ENCODE assay signal across 9 cellular contexts in the genomic region with DNA sequence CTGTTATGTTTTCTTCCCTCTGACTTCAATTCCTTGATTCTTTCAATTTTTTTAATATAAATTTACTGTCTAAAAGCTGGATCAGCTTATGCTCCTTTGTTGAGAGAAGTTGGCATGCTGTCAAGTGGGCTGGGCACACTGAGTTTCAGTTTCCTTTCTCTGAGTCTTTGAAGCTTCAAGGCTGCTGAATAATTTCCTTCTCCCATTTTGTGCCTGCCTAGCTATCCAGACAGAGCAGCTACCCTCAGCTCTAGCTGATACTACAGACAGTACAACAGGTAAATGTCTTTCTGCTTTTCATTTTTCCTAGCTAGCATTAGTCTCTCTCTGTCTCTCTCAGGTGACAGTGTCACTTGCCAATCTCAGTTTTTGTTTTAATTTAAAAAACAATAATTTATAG. TPM values are rescaled to one million over a fixed set of nuclear protein-coding genes. Genes with fewer than 3 reads are reported as not detected.
DNase-seq lines count a peak whose midpoint lies in the region; ATAC-seq, FAIRE-seq and TF ChIP-seq lines count a peak whose summit lies in the region.
"Had no signal": no experiment of that assay in that cellular context is flagged by ENCODE, and none has a peak within 500 bp of the region (broad histone marks: within the 10 kb centered on the region; RNA-seq: fewer than 3 reads in every experiment).

A gene with protein sequence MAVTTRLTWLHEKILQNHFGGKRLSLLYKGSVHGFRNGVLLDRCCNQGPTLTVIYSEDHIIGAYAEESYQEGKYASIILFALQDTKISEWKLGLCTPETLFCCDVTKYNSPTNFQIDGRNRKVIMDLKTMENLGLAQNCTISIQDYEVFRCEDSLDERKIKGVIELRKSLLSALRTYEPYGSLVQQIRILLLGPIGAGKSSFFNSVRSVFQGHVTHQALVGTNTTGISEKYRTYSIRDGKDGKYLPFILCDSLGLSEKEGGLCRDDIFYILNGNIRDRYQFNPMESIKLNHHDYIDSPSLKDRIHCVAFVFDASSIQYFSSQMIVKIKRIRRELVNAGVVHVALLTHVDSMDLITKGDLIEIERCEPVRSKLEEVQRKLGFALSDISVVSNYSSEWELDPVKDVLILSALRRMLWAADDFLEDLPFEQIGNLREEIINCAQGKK (plus strand): TSS at position 204 of the 400 bp plus-strand sequence. CDS start 365 bp downstream, outside the sequence.

- H3K36me3 Mint-ChIP-seq in astrocyte (ENCODE audit: low read depth, unreplicated experiment) (peaks cover 32% of the 10 kb centered on the region), immature natural killer cell (peaks cover 0 to 5% (median under 1%) of the 10 kb centered on the region in 3 donors)

- H3K27me3 ChIP-seq in astrocyte (ENCODE audit: insufficient read depth, low read length) = no peaks in the 10 kb centered on the region

- TF ChIP-seq CTCF in AG10803 (conservative IDR thresholded peaks at IDR 0.05; ENCODE audit: low read length) (no peak), astrocyte (IDR thresholded peaks at IDR 0.05; ENCODE audit: insufficient read depth, low read depth, low read length) (no peak)

- FAIRE-seq in astrocyte (lab: Jason Lieb, UNC) = peak; percentile 71

- no peaks in the 10 kb centered on the region for H3K4me1 ChIP-seq in astrocyte (ENCODE audit: insufficient read depth, low read length)

- H3K9me3 Mint-ChIP-seq in astrocyte (ENCODE audit: unreplicated experiment) (peaks cover 3% of the 10 kb centered on the region), immature natural killer cell (peaks cover 0 to 5% (median 0%) of the 10 kb centered on the region in 6 donors)

- peak within 1 kb of the TSS; percentile 62 for H3K4me3 ChIP-seq in AG10803 (ENCODE audit: low read length)
- peak within 1 kb of the TSS; percentile 46 for H3K4me3 ChIP-seq in astrocyte (ENCODE audit: insufficient read depth, low read depth, low read length)

- H3K4me3 Mint-ChIP-seq in astrocyte (ENCODE audit: unreplicated experiment) (peak within 1 kb of the TSS; percentile 88), immature natural killer cell (peak within 1 kb of the TSS; percentile 82 to 93 (median 90))

- no peaks in the 10 kb centered on the region for H3K79me2 ChIP-seq in astrocyte (ENCODE audit: insufficient read depth, low read length)

- H3K27ac ChIP-seq in astrocyte (ENCODE audit: low read depth, low read length) = no peak within 1 kb of the TSS
- H3K27ac ChIP-seq: HL-60 had no signal

- peaks cover 11% of the 10 kb centered on the region for H3K4me1 Mint-ChIP-seq in astrocyte (ENCODE audit: low read depth, unreplicated experiment)
- H3K4me1 Mint-ChIP-seq in immature natural killer cell = peaks cover 70 to 93% of the 10 kb centered on the region in 2 donors

- no peaks in the 10 kb centered on the region for H3K36me3 ChIP-seq in astrocyte (ENCODE audit: insufficient read depth, low read length)

- TF ChIP-seq POLR2A in GM19099 (IDR thresholded peaks at IDR 0.05; ENCODE audit: extremely low read depth, insufficient read length, low read depth) = peak; percentile 94

- peaks cover 2% of the 10 kb centered on the region for H3K9me3 ChIP-seq in astrocyte (ENCODE audit: insufficient read depth, low read depth, low read length)

- peak; percentile 87 for ATAC-seq in HG03457 (IDR thresholded peaks at IDR 0.05; ENCODE audit: unreplicated experiment)

- DNase-seq in AG10803 (ENCODE audit: low read depth) = peak; percentile 78
- DNase-seq in T-helper 2 cell = peak in 4 of 5 experiments; percentile 46 to 67 (median 60)
- DNase-seq in astrocyte (ENCODE audit: low read depth) = peak; percentile 69
- peak; percentile 50 to 63 (median 61) for DNase-seq in immature natural killer cell
- DNase-seq in stimulated activated CD4-positive, alpha-beta T cell treated with anti-CD3 and anti-CD28 coated beads, Interleukin-1b, Interleukin-23, amount 100 ng/mL, for 24 hours (ENCODE audit: low read depth in 4 of 4, low spot score in 1 of 4) = peak; percentile 20 to 47 (median 44)
- no peak for DNase-seq in NCI-H2081 (lab: John Stamatoyannopoulos, UW)

- H2AFZ ChIP-seq in astrocyte (ENCODE audit: low read depth, low read length) = peak within 1 kb of the TSS; percentile 68

- peak within 1 kb of the TSS; percentile 57 for H3K9ac ChIP-seq in astrocyte (ENCODE audit: low read length)

- no peaks in the 10 kb centered on the region for H3K27me3 Mint-ChIP-seq in astrocyte (ENCODE audit: low read depth, unreplicated experiment)
- H3K27me3 Mint-ChIP-seq in immature natural killer cell (ENCODE audit: low read depth in 3 of 3) = peaks cover 0 to 2% (median 0%) of the 10 kb centered on the region in 3 donors

- H3K4me2 ChIP-seq in astrocyte (ENCODE audit: low read length) = peak within 1 kb of the TSS; percentile 71

- H4K20me1 ChIP-seq in astrocyte (ENCODE audit: insufficient read depth, low read length) = no peaks in the 10 kb centered on the region

- H3K27ac Mint-ChIP-seq in astrocyte (ENCODE audit: unreplicated experiment) (peak within 1 kb of the TSS; percentile 91), immature natural killer cell (peak within 1 kb of the TSS; percentile 74 to 91 (median 81))

RNA-seq across cellular contexts. Expression of the gene that starts here (rescaled TPM):
- 144 and 176 TPM in 2 replicates for total RNA-seq in astrocyte
- 10 to 100 TPM in 2 of 3 donors, 1 to 10 TPM in 1; 3.0 to 15.9 (median 14.3) TPM for polyA plus RNA-seq in immature natural killer cell

Comparison
In these comparisons a context has a peak if more than half of its experiments do, and no peak if none do; other contexts are left out.
1. DNase-seq: peak in AG10803 (single experiment), T-helper 2 cell (4 of 5), astrocyte (single experiment), immature natural killer cell (3 of 3) and stimulated activated CD4-positive, alpha-beta T cell treated with anti-CD3 and anti-CD28 coated beads, Interleukin-1b, Interleukin-23, amount 100 ng/mL, for 24 hours (4 of 4); none in NCI-H2081 (0 of 2).